ENCODE assay signal across 8 cellular contexts in the genomic region with DNA sequence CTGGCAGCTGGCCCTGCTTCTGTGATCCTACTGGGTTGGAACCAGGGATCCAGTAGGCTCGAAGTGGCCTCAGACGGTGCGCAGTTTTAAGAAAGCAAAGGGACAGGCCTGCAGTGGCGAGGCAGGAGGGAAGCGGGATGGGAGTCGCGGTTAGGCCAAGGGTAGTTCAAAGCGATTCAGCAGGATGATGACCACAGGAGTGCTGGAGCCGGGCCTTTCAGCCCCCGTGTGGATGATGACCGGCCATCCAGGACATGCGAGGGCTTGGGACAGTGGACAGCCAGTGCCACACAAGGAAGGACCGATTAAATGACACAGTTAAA. TPM values are rescaled to one million over a fixed set of nuclear protein-coding genes. Genes with fewer than 3 reads are reported as not detected.
DNase-seq lines count a peak whose midpoint lies in the region; ATAC-seq and TF ChIP-seq lines count a peak whose summit lies in the region.

No MANE protein-coding gene starts in this region.

- H3K27ac Mint-ChIP-seq in endodermal cell: peak overlapping the region; percentile 86
- peak overlapping the region; percentile 90 for H3K27ac Mint-ChIP-seq in mesothelial cell of epicardium

- no peaks in the 10 kb centered on the region for H3K36me3 Mint-ChIP-seq in endodermal cell (ENCODE audit: low read depth)
- H3K36me3 Mint-ChIP-seq in mesothelial cell of epicardium: no peaks in the 10 kb centered on the region

- peak overlapping the region; percentile 74 for H3K9ac ChIP-seq in endodermal cell (ENCODE audit: extremely low read depth, low read length, poor library complexity, severe bottlenecking)

- DNase-seq in DMS153 treated with DMSO at 0.1 percent for 48 hours (lab: John Stamatoyannopoulos, UW; ENCODE audit: unreplicated experiment) (peak; percentile 56), DMS153 (lab: John Stamatoyannopoulos, UW) (no peak), SHP77 treated with DMSO at 0.1 percent for 48 hours (lab: John Stamatoyannopoulos, UW) (peak; percentile 36), endodermal cell (peak; percentile 80), mesothelial cell of epicardium (ENCODE audit: low spot score in 2 of 2, unreplicated experiment in 2 of 2) (peak in 1 of 2 experiments; percentile 42), vagina (ENCODE audit: extremely low spot score in 2 of 2) (no peak), NCI-H1694 treated with DMSO at 0.1 percent for 48 hours (lab: John Stamatoyannopoulos, UW) (no peak)

- H3K4me3 Mint-ChIP-seq in endodermal cell (peak overlapping the region; percentile 77), mesothelial cell of epicardium (peak overlapping the region; percentile 80)

- H3K27me3 Mint-ChIP-seq in endodermal cell (ENCODE audit: insufficient read depth): no peaks in the 10 kb centered on the region
- no peaks in the 10 kb centered on the region for H3K27me3 Mint-ChIP-seq in mesothelial cell of epicardium (ENCODE audit: low read depth)

- 9 to 14% methylated on average over 10 to 13 of the region's 13 CpGs for WGBS in endodermal cell (ENCODE audit: insufficient coverage in 1 of 2, insufficient read length in 1 of 2), 2 experiments

- TF ChIP-seq CTCF in endodermal cell (conservative IDR thresholded peaks at IDR 0.05) (no peak), mesothelial cell of epicardium (IDR thresholded peaks at IDR 0.05; ENCODE audit: unreplicated experiment) (no peak), vagina (IDR thresholded peaks at IDR 0.05) (no peak)

- H3K27me3 ChIP-seq in endodermal cell (ENCODE audit: control insufficient read depth, insufficient read depth, low read length, poor library complexity, severe bottlenecking): no peaks in the 10 kb centered on the region
- H3K27me3 ChIP-seq in vagina: no peaks in the 10 kb centered on the region

- H3K4me3 ChIP-seq in endodermal cell (ENCODE audit: low read length) (peak overlapping the region; percentile 81), vagina (peak overlapping the region; percentile 64 to 74)

- intact Hi-C loops in vagina (cut with DNase I): loop anchor here (5.0 to 10.0 kb wide), 2 partner anchors 106 to 828 kb away; no protein-coding TSS in a partner anchor

- no peak overlapping the region for H3K27ac ChIP-seq in endodermal cell (ENCODE audit: low read depth, low read length)
- peak overlapping the region; percentile 89 for H3K27ac ChIP-seq in vagina

- peak; percentile 0 for ATAC-seq in HG03039 (IDR thresholded peaks at IDR 0.05; ENCODE audit: unreplicated experiment)

- H3K36me3 ChIP-seq in endodermal cell (ENCODE audit: control insufficient read depth, insufficient read depth, low read length): no peaks in the 10 kb centered on the region
- H3K36me3 ChIP-seq in vagina: no peaks in the 10 kb centered on the region

- H3K4me1 Mint-ChIP-seq in endodermal cell (peaks cover 33% of the 10 kb centered on the region), mesothelial cell of epicardium (peaks cover 21% of the 10 kb centered on the region)

- H3K4me1 ChIP-seq in endodermal cell (ENCODE audit: control insufficient read depth, insufficient read depth, low read length): peaks cover 21% of the 10 kb centered on the region
- peaks cover 34% of the 10 kb centered on the region for H3K4me1 ChIP-seq in vagina

- no peaks in the 10 kb centered on the region for H3K9me3 Mint-ChIP-seq in endodermal cell
- H3K9me3 Mint-ChIP-seq in mesothelial cell of epicardium: no peaks in the 10 kb centered on the region

- H3K9me3 ChIP-seq in endodermal cell (ENCODE audit: control insufficient read depth, low read length) (no peaks in the 10 kb centered on the region), vagina (no peaks in the 10 kb centered on the region)

- TF ChIP-seq POLR2A in vagina (IDR thresholded peaks at IDR 0.05): no peak

RNA-seq across cellular contexts. Expression of gene RNASEH2B, which starts 0.9 kb away (rescaled TPM):
- 10 to 100 TPM; 37.7 to 44.1 TPM for total RNA-seq in endodermal cell
- 29.4 TPM for polyA plus RNA-seq in endodermal cell (2013, experiment 1 of 2)
- polyA plus RNA-seq in endodermal cell (2013, experiment 2 of 2): 23.8 TPM
- total RNA-seq in mesothelial cell of epicardium: 38.5 to 49.0 TPM (median 47.4 TPM) in 3 replicates
- 72.9 TPM for total RNA-seq in vagina

Comparison
In these comparisons a context has a peak if more than half of its experiments do, and no peak if none do; other contexts are left out.
1. DNase-seq: peak in DMS153 treated with DMSO at 0.1 percent for 48 hours (single experiment), SHP77 treated with DMSO at 0.1 percent for 48 hours (single experiment) and endodermal cell (single experiment); none in DMS153 (single experiment), vagina (0 of 2) and NCI-H1694 treated with DMSO at 0.1 percent for 48 hours (single experiment).